ENCODE assay signal across 23 cellular contexts in genomic region chr18:62374410-62374965, GRCh38. TPM values are rescaled to one million over a fixed set of nuclear protein-coding genes. Genes with fewer than 3 reads are reported as not detected.
"Had no signal": no experiment of that assay in that cellular context is flagged by ENCODE, and none has a peak within 500 bp of the region (broad histone marks: within the 10 kb centered on the region; RNA-seq: fewer than 3 reads in every experiment).

No MANE protein-coding gene starts in this region.

- H3K9me3 ChIP-seq: esophagus muscularis mucosa, heart right ventricle, mucosa of descending colon, right lobe of liver, transverse colon had no signal

- H3K36me3 ChIP-seq: cardiac muscle cell, esophagus muscularis mucosa, heart right ventricle, right lobe of liver, transverse colon had no signal

- H3K27ac Mint-ChIP-seq: activated naive CD8-positive, alpha-beta T cell; T-helper 2 cell treated with Interferon-gamma antibody and Interleukin-4, amounts not matched to agents 5 μg/mL and 100 μg/mL, for 36 hours had no signal

- H3K36me3 Mint-ChIP-seq: activated naive CD8-positive, alpha-beta T cell; natural killer cell treated with Interleukin-12 subunit alpha and Interleukin-12 subunit beta and Interleukin-15 and Interleukin-18, amount 100 ng/mL, for 72 hours had no signal

- H3K27ac ChIP-seq: cardiac muscle cell, esophagus muscularis mucosa, foreskin keratinocyte, heart right ventricle, right lobe of liver, transverse colon, VCaP had no signal

- H3K4me3 ChIP-seq: cardiac muscle cell, esophagus muscularis mucosa, heart right ventricle, mucosa of descending colon, right lobe of liver, transverse colon had no signal

- DNase-seq: activated CD4-positive, alpha-beta T cell treated with anti-CD3 and anti-CD28 coated beads for 48 hours; activated CD4-positive, alpha-beta T cell treated with anti-CD3 and anti-CD28 coated beads, Interleukin-2, amount 50 U/mL, for 48 hours; activated CD8-positive, alpha-beta memory T cell treated with anti-CD3 and anti-CD28 coated beads for 24 hours; activated effector memory CD4-positive, alpha-beta T cell treated with Interleukin-2 at 50 U/mL for 16 hours; activated naive CD4-positive, alpha-beta T cell treated with Interleukin-2 at 50 U/mL for 16 hours; anterior cingulate cortex; foreskin keratinocyte; heart right ventricle; left cardiac atrium; left ventricle myocardium superior; mucosa of descending colon; right lobe of liver; stimulated activated CD4-positive, alpha-beta T cell treated with anti-CD3 and anti-CD28 coated beads, Interleukin-2, amount 100 ng/mL, for 48 hours; stimulated activated naive CD4-positive, alpha-beta T cell treated with Interleukin-2 at 50 U/mL for 16 hours; transverse colon had no signal

- H3K27me3 ChIP-seq: cardiac muscle cell, esophagus muscularis mucosa, heart right ventricle, right lobe of liver, transverse colon had no signal

- H3K9me3 Mint-ChIP-seq: natural killer cell treated with Interleukin-12 subunit alpha and Interleukin-12 subunit beta and Interleukin-15 and Interleukin-18, amount 100 ng/mL, for 72 hours; T-helper 2 cell treated with Interferon-gamma antibody and Interleukin-4, amounts not matched to agents 5 μg/mL and 100 μg/mL, for 36 hours had no signal

- H3K4me1 ChIP-seq: esophagus muscularis mucosa, foreskin keratinocyte, heart right ventricle, right lobe of liver had no signal

- H3K27me3 Mint-ChIP-seq: activated naive CD8-positive, alpha-beta T cell; natural killer cell treated with Interleukin-12 subunit alpha and Interleukin-12 subunit beta and Interleukin-15 and Interleukin-18, amount 100 ng/mL, for 72 hours had no signal

- ATAC-seq: activated CD4-positive, CD25-positive, alpha-beta regulatory T cell treated with anti-CD3 and anti-CD28 coated beads, Interleukin-2, amount 50 U/mL, for 24 hours; foreskin keratinocyte; heart right ventricle; left cardiac atrium; left ventricle myocardium superior; mucosa of descending colon; natural killer cell treated with Interleukin-12 subunit alpha and Interleukin-12 subunit beta and Interleukin-15 and Interleukin-18, amount 100 ng/mL, for 72 hours; right lobe of liver had no signal

- H3K4me3 Mint-ChIP-seq: activated naive CD8-positive, alpha-beta T cell; T-helper 2 cell treated with Interferon-gamma antibody and Interleukin-4, amounts not matched to agents 5 μg/mL and 100 μg/mL, for 36 hours had no signal

RNA-seq across cellular contexts. Expression of gene TNFRSF11A, which starts 49.4 kb away (rescaled TPM):
- total RNA-seq: myocyte had no signal
